13 cellular contexts compared by ENCODE assay signal in the genomic region with DNA sequence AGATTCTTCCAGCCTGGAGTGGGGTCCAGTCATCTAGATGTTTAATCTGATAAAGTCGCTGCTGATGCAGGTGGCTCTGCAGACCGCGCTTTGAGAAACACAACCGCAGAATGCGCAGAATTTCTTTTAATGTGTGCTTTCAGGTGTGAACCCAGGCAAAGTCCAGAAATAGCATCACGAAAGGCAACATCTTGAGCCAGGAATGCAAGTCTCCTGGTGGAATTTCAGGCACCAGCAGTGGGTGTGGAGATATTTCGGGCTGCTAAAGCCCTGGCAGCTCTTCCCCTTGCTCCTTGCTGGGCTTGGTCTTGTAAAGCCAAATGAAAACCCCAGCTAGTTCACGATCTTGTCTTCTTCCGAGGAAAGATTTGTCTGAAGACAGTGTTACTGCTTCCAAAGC.
DNase-seq lines count a peak whose midpoint lies in the region; ATAC-seq and TF ChIP-seq lines count a peak whose summit lies in the region.
"Had no signal": no experiment of that assay in that cellular context is flagged by ENCODE, and none has a peak within 500 bp of the region (broad histone marks: within the 10 kb centered on the region; RNA-seq: fewer than 3 reads in every experiment).

No MANE protein-coding gene starts in this region.

- H3K9me3 Mint-ChIP-seq in T-cell, result no peaks in the 10 kb centered on the region
- H3K9me3 Mint-ChIP-seq: activated CD8-positive, alpha-beta T cell treated with anti-CD3 and anti-CD28 coated beads for 36 hours; activated naive CD8-positive, alpha-beta T cell treated with anti-CD3 and anti-CD28 coated beads, Interleukin-2, amount 50 U/mL, for 24 hours had no signal

- H3K27ac Mint-ChIP-seq in T-cell, result no peak overlapping the region
- H3K27ac Mint-ChIP-seq: activated CD8-positive, alpha-beta T cell treated with anti-CD3 and anti-CD28 coated beads for 36 hours; activated naive CD8-positive, alpha-beta T cell treated with anti-CD3 and anti-CD28 coated beads, Interleukin-2, amount 50 U/mL, for 24 hours had no signal

- TF ChIP-seq POLR2A in uterus (IDR thresholded peaks at IDR 0.05), result no peak

- no peaks in the 10 kb centered on the region for H3K27me3 ChIP-seq in uterus

- H3K36me3 Mint-ChIP-seq in T-cell, result no peaks in the 10 kb centered on the region

- ATAC-seq in T-cell (replicated peaks in 1 of 4) (no peak), HG03108 (IDR thresholded peaks at IDR 0.05; ENCODE audit: unreplicated experiment) (no peak)
- ATAC-seq: activated CD8-positive, alpha-beta T cell treated with anti-CD3 and anti-CD28 coated beads for 36 hours; activated naive CD8-positive, alpha-beta T cell treated with anti-CD3 and anti-CD28 coated beads, Interleukin-2, amount 50 U/mL, for 24 hours had no signal

- CTCF ChIA-PET in T-cell (lab: Charles Lee), result interaction anchor here in 1 of 2 donors (0.6 kb wide), 1 partner anchor 970 kb away, joined by 6 read pairs; no protein-coding TSS in a partner anchor

- H3K4me3 Mint-ChIP-seq in T-cell, result no peak overlapping the region
- H3K4me3 Mint-ChIP-seq: activated CD8-positive, alpha-beta T cell treated with anti-CD3 and anti-CD28 coated beads for 36 hours; activated naive CD8-positive, alpha-beta T cell treated with anti-CD3 and anti-CD28 coated beads, Interleukin-2, amount 50 U/mL, for 24 hours had no signal

- H3K4me1 Mint-ChIP-seq in T-cell, result no peaks in the 10 kb centered on the region
- H3K4me1 Mint-ChIP-seq: activated naive CD8-positive, alpha-beta T cell treated with anti-CD3 and anti-CD28 coated beads, Interleukin-2, amount 50 U/mL, for 24 hours had no signal

- peaks cover 9 to 22% of the 10 kb centered on the region in 2 donors for H3K27me3 Mint-ChIP-seq in T-cell

- POLR2A ChIA-PET in T-cell (lab: Charles Lee), result no interaction called here

- H3K9me3 ChIP-seq in uterus, result no peaks in the 10 kb centered on the region
- H3K9me3 ChIP-seq: esophagus squamous epithelium had no signal

- no peaks in the 10 kb centered on the region for H3K4me1 ChIP-seq in uterus

- H3K4me3 ChIP-seq in fibroblast of villous mesenchyme (ENCODE audit: low read depth, low read length), result peak overlapping the region; percentile 44
- H3K4me3 ChIP-seq in uterus, result peak overlapping the region; percentile 26 to 27

- H3K27ac ChIP-seq in uterus, result peak overlapping the region; percentile 26 to 47

- H3K36me3 ChIP-seq in uterus, result no peaks in the 10 kb centered on the region
- H3K36me3 ChIP-seq: esophagus squamous epithelium had no signal

- TF ChIP-seq CTCF in fibroblast of villous mesenchyme (IDR thresholded peaks at IDR 0.05; ENCODE audit: insufficient read depth, low read depth, low read length), result no peak
- TF ChIP-seq CTCF in uterus (IDR thresholded peaks at IDR 0.05), result no peak

- DNase-seq in NCI-H82 (lab: John Stamatoyannopoulos, UW) (peak; percentile 33), NCI-H82 treated with DMSO at 0.1 percent for 48 hours (lab: John Stamatoyannopoulos, UW; ENCODE audit: unreplicated experiment) (no peak), fibroblast of villous mesenchyme (ENCODE audit: low read depth) (no peak), occipital lobe (lab: John Stamatoyannopoulos, UW) (peak; percentile 11), uterus (no peak), T-cell (no peak)
- DNase-seq in stimulated activated CD4-positive, alpha-beta T cell treated with anti-CD3 and anti-CD28 coated beads, Interleukin-4, amount 100 ng/mL, for 24 hours, result no peak
- DNase-seq: 8988T; activated CD8-positive, alpha-beta T cell treated with anti-CD3 and anti-CD28 coated beads for 36 hours; activated naive CD8-positive, alpha-beta T cell treated with anti-CD3 and anti-CD28 coated beads, Interleukin-2, amount 50 U/mL, for 24 hours; esophagus squamous epithelium; stimulated activated naive CD4-positive, alpha-beta T cell had no signal

- intact Hi-C loops in uterus (cut with DNase I; ENCODE audit: low total_unique reads), result no loop called here

Comparison
In these comparisons a context has a peak if more than half of its experiments do, and no peak if none do; other contexts are left out.
1. DNase-seq: peak in NCI-H82 (single experiment) and occipital lobe (single experiment); none in NCI-H82 treated with DMSO at 0.1 percent for 48 hours (single experiment), fibroblast of villous mesenchyme (single experiment), uterus (0 of 2), T-cell (0 of 34) and stimulated activated CD4-positive, alpha-beta T cell treated with anti-CD3 and anti-CD28 coated beads, Interleukin-4, amount 100 ng/mL, for 24 hours (single experiment).